Comparison of ENCODE assay signal across 8 cellular contexts in genomic region chr20:45972500-45973183, GRCh38. TPM values are rescaled to one million over a fixed set of nuclear protein-coding genes. Genes with fewer than 3 reads are reported as not detected.
DNase-seq lines count a peak whose midpoint lies in the region; ATAC-seq, FAIRE-seq and TF ChIP-seq lines count a peak whose summit lies in the region.

No MANE protein-coding gene starts in this region.

- H3K9me1 ChIP-seq in endothelial cell of umbilical vein (replicated peaks; ENCODE audit: control insufficient read depth, extremely low read depth, insufficient read depth, low read length) = no peaks in the 10 kb centered on the region

- no peak overlapping the region for H2BK12ac ChIP-seq in neuronal stem cell (ENCODE audit: low read length)

- H2AK5ac ChIP-seq in neuronal stem cell (ENCODE audit: low read depth, low read length) = no peak overlapping the region

- CTCF ChIA-PET in endothelial cell of umbilical vein (lab: Charles Lee) = interaction anchor here (0.9 to 8.7 kb wide), 3 partner anchors 14 to 82 kb away, joined by 3 to 80 read pairs (median 35); partner anchors contain the start of genes CTSA and NEURL2

- no TSS peak for BruUV-seq in endothelial cell of umbilical vein (replicated peaks; lab: Mats Ljungman, UMichigan)

- H3K79me1 ChIP-seq in neuronal stem cell (ENCODE audit: low read depth, low read length) = peaks cover 9% of the 10 kb centered on the region

- H3K14ac ChIP-seq in neuronal stem cell (ENCODE audit: low read length) = no peak overlapping the region

- peak overlapping the region; percentile 100 for H3K9ac ChIP-seq in endothelial cell of umbilical vein (replicated peaks; ENCODE audit: extremely low read depth, insufficient read depth, low read length)
- H3K9ac ChIP-seq in neuronal stem cell (ENCODE audit: low read depth, low read length, poor library complexity) = no peak overlapping the region

- no peak overlapping the region for H3K18ac ChIP-seq in neuronal stem cell (ENCODE audit: low read length)

- H3K9me3 ChIP-seq in RWPE2 (ENCODE audit: severe bottlenecking) = no peaks in the 10 kb centered on the region
- no peaks in the 10 kb centered on the region for H3K9me3 ChIP-seq in endothelial cell of umbilical vein (replicated peaks; ENCODE audit: control insufficient read depth, insufficient read depth, low read length)
- H3K9me3 ChIP-seq in neuronal stem cell (replicated peaks in 1 of 2; ENCODE audit: control insufficient read depth in 2 of 2, insufficient read depth in 1 of 2, low read depth in 1 of 2, low read length in 2 of 2) = no peaks in the 10 kb centered on the region

- H3K36me3 ChIP-seq in RWPE2 (ENCODE audit: low read depth) (peaks cover 23% of the 10 kb centered on the region), endothelial cell of umbilical vein (ENCODE audit: control insufficient read depth in 2 of 2, extremely low read depth in 1 of 2, insufficient read depth in 2 of 2, low read length in 2 of 2) (peaks cover 0 to 9% of the 10 kb centered on the region in 2 experiments), neuronal stem cell (replicated peaks in 1 of 2; ENCODE audit: control insufficient read depth in 2 of 2, insufficient read depth in 2 of 2, low read length in 2 of 2) (peaks cover 16 to 19% of the 10 kb centered on the region in 2 donors)

- ATAC-seq in RWPE2 (ENCODE audit: low read depth) (peak; percentile 70), HG02970 (IDR thresholded peaks at IDR 0.05; ENCODE audit: low FRiP score, unreplicated experiment) (no peak), GM18870 (IDR thresholded peaks at IDR 0.05; ENCODE audit: unreplicated experiment) (no peak)

- POLR2A ChIA-PET in endothelial cell of umbilical vein (lab: Charles Lee) = no interaction called here

- DNase-seq in ACHN (peak; percentile 91), RWPE2 (ENCODE audit: low spot score) (peak; percentile 76), endothelial cell of umbilical vein (ENCODE audit: low read depth, low spot score) (no peak), neuronal stem cell (ENCODE audit: low spot score) (no peak), Ammon's horn (ENCODE audit: low spot score) (no peak)

- H4K8ac ChIP-seq in neuronal stem cell (ENCODE audit: low read depth, low read length) = no peak overlapping the region

- peak overlapping the region; percentile 98 for H2BK5ac ChIP-seq in neuronal stem cell (ENCODE audit: low read length)

- no CpG with 5 or more reads among the region's 29 CpGs for WGBS in neuronal stem cell (ENCODE audit: extremely low coverage in 2 of 2, insufficient read length in 2 of 2, insufficient replicate concordance in 1 of 2), 2 donors

- peaks cover 12% of the 10 kb centered on the region for H3K4me1 ChIP-seq in RWPE2 (ENCODE audit: insufficient read depth, poor library complexity, severe bottlenecking)
- H3K4me1 ChIP-seq in endothelial cell of umbilical vein (ENCODE audit: control insufficient read depth, extremely low read depth, insufficient read depth, low read length) = peaks cover 14% of the 10 kb centered on the region
- peaks cover 7 to 9% of the 10 kb centered on the region in 2 donors for H3K4me1 ChIP-seq in neuronal stem cell (ENCODE audit: control insufficient read depth in 2 of 2, insufficient read depth in 1 of 2, low read depth in 1 of 2, low read length in 2 of 2)

- H3K4ac ChIP-seq in neuronal stem cell (ENCODE audit: low read length) = no peak overlapping the region

- peak overlapping the region; percentile 94 for H3K27ac ChIP-seq in RWPE2 (ENCODE audit: poor library complexity, severe bottlenecking)
- H3K27ac ChIP-seq in endothelial cell of umbilical vein (ENCODE audit: insufficient read depth, low read depth, low read length) = peak overlapping the region; percentile 100
- no peak overlapping the region for H3K27ac ChIP-seq in neuronal stem cell (replicated peaks; ENCODE audit: low read length)

- in situ Hi-C loops in ACHN (cut with HindIII; ENCODE audit: low pct_ligation_motif_present, low pct_unique_long_range_greater_than_20kb, low sequenced_read_pairs) = no loop called here

- H2AFZ ChIP-seq in endothelial cell of umbilical vein (ENCODE audit: low read depth, low read length) (peak overlapping the region; percentile 86), neuronal stem cell (ENCODE audit: low read length) (peak overlapping the region; percentile 95)

- TF ChIP-seq CTCF in RWPE2 (IDR thresholded peaks at IDR 0.05; ENCODE audit: poor library complexity, severe bottlenecking) = no peak
- TF ChIP-seq CTCF in endothelial cell of umbilical vein (IDR thresholded peaks at IDR 0.05; ENCODE audit: extremely low read depth in 1 of 2, insufficient read depth in 1 of 2, low read depth in 1 of 2, low read length in 2 of 2) = no peak

- H2BK120ac ChIP-seq in neuronal stem cell (ENCODE audit: low read depth, low read length) = no peak overlapping the region

- intact Hi-C loops in endothelial cell of umbilical vein (cut with micrococcal nuclease) = loop anchor here (1.0 to 5.0 kb wide), 5 partner anchors 38 to 1005 kb away; partner anchors contain the start of genes NCOA5, PCIF1 and STK4

- H3K4me3 ChIP-seq in RWPE2 (ENCODE audit: severe bottlenecking) (peak overlapping the region; percentile 65), endothelial cell of umbilical vein (replicated peaks in 1 of 3; ENCODE audit: insufficient read depth in 1 of 3, low read depth in 1 of 3, low read length in 3 of 3) (peak overlapping the region in 2 of 3 experiments; percentile 11 to 79), neuronal stem cell (ENCODE audit: low read length in 2 of 2) (peak overlapping the region; percentile 48 to 69)

- H2BK15ac ChIP-seq in neuronal stem cell (ENCODE audit: low read length) = no peak overlapping the region

- peaks cover 23% of the 10 kb centered on the region for H3K79me2 ChIP-seq in endothelial cell of umbilical vein (ENCODE audit: control insufficient read depth, insufficient read depth, low read length)

- no peak overlapping the region for H4K91ac ChIP-seq in neuronal stem cell (ENCODE audit: low read depth, low read length, poor library complexity)

- dilution Hi-C loops in endothelial cell of umbilical vein (cut with MboI; ENCODE audit: extremely low pct_ligation_motif_present, low sequenced_read_pairs) = no loop called here

- H3K23ac ChIP-seq in neuronal stem cell (ENCODE audit: low read depth, low read length, poor library complexity) = peak overlapping the region; percentile 66

- no peaks in the 10 kb centered on the region for H4K20me1 ChIP-seq in endothelial cell of umbilical vein (replicated peaks; ENCODE audit: control insufficient read depth, extremely low read depth, insufficient read depth, low read length)

- FAIRE-seq in endothelial cell of umbilical vein (lab: Jason Lieb, UNC) = peak; percentile 96

- H3K4me2 ChIP-seq in endothelial cell of umbilical vein (ENCODE audit: insufficient read depth, low read length) = peak overlapping the region; percentile 83
- peak overlapping the region; percentile 94 for H3K4me2 ChIP-seq in neuronal stem cell (ENCODE audit: insufficient read depth, low read length, poor library complexity, severe bottlenecking)

- H3K27me3 ChIP-seq in RWPE2 (ENCODE audit: insufficient read depth, poor library complexity, severe bottlenecking) (no peaks in the 10 kb centered on the region), endothelial cell of umbilical vein (ENCODE audit: control insufficient read depth in 2 of 2, insufficient read depth in 2 of 2, low read length in 2 of 2) (peaks cover 2 to 7% of the 10 kb centered on the region in 2 experiments), neuronal stem cell (ENCODE audit: control insufficient read depth in 3 of 3, insufficient read depth in 3 of 3, low read depth in 1 of 3, low read length in 3 of 3) (peaks cover 0 to 12% (median 0%) of the 10 kb centered on the region in 3 experiments)

- TF ChIP-seq POLR2A in GM19099 (IDR thresholded peaks at IDR 0.05; ENCODE audit: extremely low read depth, insufficient read length, low read depth) (peak; percentile 69), endothelial cell of umbilical vein (IDR thresholded peaks at IDR 0.05; ENCODE audit: low read depth, low read length) (no peak)

RNA-seq across cellular contexts. Expression of gene ZNF335, which starts 0.6 kb away (rescaled TPM):
- total RNA-seq in endothelial cell of umbilical vein = 22.8 and 23.9 TPM in 2 replicates
- polyA plus RNA-seq in endothelial cell of umbilical vein = 17.3 and 20.4 TPM in 2 replicates
- 8.5 and 11.3 TPM in 2 replicates for polyA plus RNA-seq in endothelial cell of umbilical vein (2011; cell fraction: cytosol; rRNA removed)
- 59.6 and 68.7 TPM in 2 replicates for polyA plus RNA-seq in endothelial cell of umbilical vein (2011; cell fraction: nucleus; rRNA removed)
- polyA plus RNA-seq in endothelial cell of umbilical vein (2012) = 9.2 and 10.8 TPM in 2 replicates
- polyA minus RNA-seq in endothelial cell of umbilical vein = 24.7 and 32.9 TPM in 2 replicates
- 8.7 TPM for polyA minus RNA-seq in endothelial cell of umbilical vein (2011; cell fraction: cytosol; rRNA and poly(A)+ RNA removed)
- polyA minus RNA-seq in endothelial cell of umbilical vein (2011; cell fraction: nucleus; rRNA and poly(A)+ RNA removed) = 45.1 and 55.4 TPM in 2 replicates
- 7.3 TPM for polyA plus RNA-seq in neuronal stem cell (2013, experiment 1 of 2)
- polyA plus RNA-seq in neuronal stem cell (2013, experiment 2 of 2) = 7.1 TPM

RNA-seq across cellular contexts. Expression of gene MMP9, which starts 36.1 kb away (rescaled TPM):
- not detected in 2 replicates for total RNA-seq in endothelial cell of umbilical vein
- not detected in 2 replicates for polyA plus RNA-seq in endothelial cell of umbilical vein
- not detected in 2 replicates for polyA plus RNA-seq in endothelial cell of umbilical vein (2011; cell fraction: cytosol; rRNA removed)
- polyA plus RNA-seq in endothelial cell of umbilical vein (2011; cell fraction: nucleus; rRNA removed) = not detected in 2 replicates
- polyA plus RNA-seq in endothelial cell of umbilical vein (2012) = not detected in 2 replicates
- not detected in 2 replicates for polyA minus RNA-seq in endothelial cell of umbilical vein
- polyA minus RNA-seq in endothelial cell of umbilical vein (2011; cell fraction: cytosol; rRNA and poly(A)+ RNA removed) = not detected
- not detected in 2 replicates for polyA minus RNA-seq in endothelial cell of umbilical vein (2011; cell fraction: nucleus; rRNA and poly(A)+ RNA removed)
- 0.18 TPM for polyA plus RNA-seq in neuronal stem cell (2013, experiment 1 of 2)
- 0.18 TPM for polyA plus RNA-seq in neuronal stem cell (2013, experiment 2 of 2)

RNA-seq across cellular contexts. Expression of gene PCIF1, which starts 38.2 kb away (rescaled TPM):
- total RNA-seq in endothelial cell of umbilical vein = 25.8 and 27.2 TPM in 2 replicates
- 26.4 and 27.6 TPM in 2 replicates for polyA plus RNA-seq in endothelial cell of umbilical vein
- 19.2 and 22.7 TPM in 2 replicates for polyA plus RNA-seq in endothelial cell of umbilical vein (2011; cell fraction: cytosol; rRNA removed)
- polyA plus RNA-seq in endothelial cell of umbilical vein (2011; cell fraction: nucleus; rRNA removed) = 32.7 and 35.6 TPM in 2 replicates
- 15.6 and 18.6 TPM in 2 replicates for polyA plus RNA-seq in endothelial cell of umbilical vein (2012)
- polyA minus RNA-seq in endothelial cell of umbilical vein = 17.2 and 28.9 TPM in 2 replicates
- polyA minus RNA-seq in endothelial cell of umbilical vein (2011; cell fraction: cytosol; rRNA and poly(A)+ RNA removed) = 22.8 TPM
- polyA minus RNA-seq in endothelial cell of umbilical vein (2011; cell fraction: nucleus; rRNA and poly(A)+ RNA removed) = 32.5 and 34.5 TPM in 2 replicates
- 39.1 TPM for polyA plus RNA-seq in neuronal stem cell (2013, experiment 1 of 2)
- polyA plus RNA-seq in neuronal stem cell (2013, experiment 2 of 2) = 39.1 TPM

RNA-seq across cellular contexts. Expression of gene SLC12A5, which starts 56.4 kb away (rescaled TPM):
- total RNA-seq in endothelial cell of umbilical vein = 1.6 and 1.8 TPM in 2 replicates
- 1.8 and 2.3 TPM in 2 replicates for polyA plus RNA-seq in endothelial cell of umbilical vein
- 1.8 and 1.9 TPM in 2 replicates for polyA plus RNA-seq in endothelial cell of umbilical vein (2011; cell fraction: cytosol; rRNA removed)
- polyA plus RNA-seq in endothelial cell of umbilical vein (2011; cell fraction: nucleus; rRNA removed) = 0.51 and 0.92 TPM in 2 replicates
- polyA plus RNA-seq in endothelial cell of umbilical vein (2012) = 4.4 and 7.1 TPM in 2 replicates
- polyA minus RNA-seq in endothelial cell of umbilical vein = 1.3 and 1.5 TPM in 2 replicates
- not detected for polyA minus RNA-seq in endothelial cell of umbilical vein (2011; cell fraction: cytosol; rRNA and poly(A)+ RNA removed)
- 0.24 and 0.43 TPM in 2 replicates for polyA minus RNA-seq in endothelial cell of umbilical vein (2011; cell fraction: nucleus; rRNA and poly(A)+ RNA removed)
- polyA plus RNA-seq in neuronal stem cell (2013, experiment 1 of 2) = 8.5 TPM
- 6.5 TPM for polyA plus RNA-seq in neuronal stem cell (2013, experiment 2 of 2)

Comparison
In these comparisons a context has a peak if more than half of its experiments do, and no peak if none do; other contexts are left out.
1. DNase-seq: peak in ACHN (single experiment) and RWPE2 (single experiment); none in endothelial cell of umbilical vein (single experiment), neuronal stem cell (single experiment) and Ammon's horn (single experiment).
2. Peak in every context shown above with its lines, with median percentiles within 50 percentile points of each other: H3K4me3 ChIP-seq.